In the genomic region with DNA sequence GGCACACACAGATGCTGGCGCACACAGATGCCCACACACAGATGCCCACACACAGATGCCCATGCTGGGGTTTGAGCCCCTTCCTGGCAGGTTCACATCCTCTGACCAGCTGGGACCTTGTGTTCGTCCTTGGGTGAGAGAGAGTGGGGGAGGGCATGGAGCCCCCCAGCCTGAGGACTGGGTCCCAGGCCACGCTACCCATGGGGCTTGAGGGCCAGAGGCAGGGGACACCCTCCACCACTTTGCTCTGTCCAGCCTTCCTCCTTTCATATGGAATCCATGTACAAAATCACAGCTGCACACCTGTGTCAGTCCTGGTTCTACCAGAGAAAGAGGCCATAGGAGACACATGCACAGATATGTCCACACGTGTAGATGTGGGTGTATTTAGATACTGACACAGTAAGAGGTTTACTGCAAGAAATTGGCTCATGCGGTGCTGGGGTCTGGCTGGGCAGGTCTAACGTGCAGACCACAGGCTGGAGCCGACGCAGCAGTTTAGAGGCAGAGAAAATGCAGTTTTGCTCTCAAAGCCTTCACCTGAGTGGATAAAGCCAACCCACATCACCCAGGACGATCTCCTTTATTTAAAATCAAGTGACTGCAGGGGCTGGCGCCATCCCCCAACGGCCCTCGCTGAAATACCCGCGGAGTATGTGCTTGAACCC, we compare ENCODE assay signal across 31 cellular contexts. TPM values are rescaled to one million over a fixed set of nuclear protein-coding genes. Genes with fewer than 3 reads are reported as not detected.
A peak's percentile ranks its signal among the peaks of the same experiment; 100 is the strongest.
DNase-seq lines count a peak whose midpoint lies in the region; ATAC-seq and TF ChIP-seq lines count a peak whose summit lies in the region.
"Had no signal": no experiment of that assay in that cellular context is flagged by ENCODE, and none has a peak within 500 bp of the region (broad histone marks: within the 10 kb centered on the region; RNA-seq: fewer than 3 reads in every experiment).

No MANE protein-coding gene starts in this region.

- H3K27me3 Mint-ChIP-seq in natural killer cell (ENCODE audit: low read depth in 2 of 2), result no peaks in the 10 kb centered on the region
- H3K27me3 Mint-ChIP-seq: activated naive CD8-positive, alpha-beta T cell had no signal

- no peaks in the 10 kb centered on the region for H3K9me3 Mint-ChIP-seq in natural killer cell
- H3K9me3 Mint-ChIP-seq: HFFc6; stimulated activated effector memory CD8-positive, alpha-beta T cell treated with anti-CD3 and anti-CD28 coated beads, Interleukin-12 subunit alpha, Interleukin-12 subunit beta, amount 100 ng/mL, for 72 hours had no signal

- POLR2A ChIA-PET in RWPE1 (lab: Yijun Ruan, JAX; ENCODE audit: low non-redundant PET), result no interaction called here

- TF ChIP-seq CTCF in RWPE1 (conservative IDR thresholded peaks at IDR 0.05; ENCODE audit: low read depth), result no peak
- no peak for TF ChIP-seq CTCF in natural killer cell (IDR thresholded peaks at IDR 0.05)

- no peaks in the 10 kb centered on the region for H3K36me3 Mint-ChIP-seq in natural killer cell
- H3K36me3 Mint-ChIP-seq: activated naive CD8-positive, alpha-beta T cell had no signal

- H3K27ac Mint-ChIP-seq in natural killer cell, result peak overlapping the region; percentile 6 to 69
- H3K27ac Mint-ChIP-seq: activated naive CD8-positive, alpha-beta T cell; HFFc6; stimulated activated effector memory CD8-positive, alpha-beta T cell treated with anti-CD3 and anti-CD28 coated beads, Interleukin-12 subunit alpha, Interleukin-12 subunit beta, amount 100 ng/mL, for 72 hours had no signal

- H3K4me1 Mint-ChIP-seq in natural killer cell, result peaks cover 0 to 11% of the 10 kb centered on the region in 2 donors

- intact Hi-C loops in left cardiac atrium (cut with DNase I), result no loop called here
- intact Hi-C loops in cardiac septum (cut with DNase I), result no loop called here
- intact Hi-C loops in natural killer cell (cut with micrococcal nuclease), result no loop called here

- no peak for ATAC-seq in left cardiac atrium
- ATAC-seq in natural killer cell, result no peak
- ATAC-seq in GM18502 (IDR thresholded peaks at IDR 0.05; ENCODE audit: poor library complexity, unreplicated experiment), result no peak
- ATAC-seq: left lung; stimulated activated effector memory CD8-positive, alpha-beta T cell treated with anti-CD3 and anti-CD28 coated beads, Interleukin-12 subunit alpha, Interleukin-12 subunit beta, amount 100 ng/mL, for 72 hours had no signal

- peak overlapping the region; percentile 15 for H3K27ac ChIP-seq in RWPE1
- H3K27ac ChIP-seq: ascending aorta; BLaER1 treated with 17β-estradiol and CSF1 and Interleukin-3, amounts not matched to agents 10 nM and 100 nM; colonic mucosa; GM23248; left lung; tibial nerve had no signal

- CTCF ChIA-PET in RWPE1 (lab: Yijun Ruan, JAX), result no interaction called here

- peak; percentile 9 for DNase-seq in left cardiac atrium
- no peak for DNase-seq in cardiac septum (ENCODE audit: low spot score)
- DNase-seq in RWPE1 (ENCODE audit: low spot score), result no peak
- no peak for DNase-seq in natural killer cell
- DNase-seq in NCI-H2196 treated with DMSO at 0.1 percent for 48 hours (lab: John Stamatoyannopoulos, UW; ENCODE audit: unreplicated experiment), result no peak
- no peak for DNase-seq in amygdala (lab: John Stamatoyannopoulos, UW)
- DNase-seq: activated CD4-positive, alpha-beta T cell treated with anti-CD3 and anti-CD28 coated beads for 4 hours; Caco-2; colonic mucosa; DMS79; effector CD8-positive, alpha-beta T cell; GDM1; GM23248; HFFc6; IMR-90; NCI-H1092 treated with DMSO at 0.1 percent for 48 hours; NCI-H187; NCI-H2171 treated with DMSO at 0.1 percent for 48 hours; NCI-H524; SHP77 had no signal

- no peak overlapping the region for H3K4me3 Mint-ChIP-seq in natural killer cell
- H3K4me3 Mint-ChIP-seq: HFFc6; stimulated activated effector memory CD8-positive, alpha-beta T cell treated with anti-CD3 and anti-CD28 coated beads, Interleukin-12 subunit alpha, Interleukin-12 subunit beta, amount 100 ng/mL, for 72 hours had no signal

RNA-seq across cellular contexts. Expression of a gene that starts 10.8 kb away (rescaled TPM):
- total RNA-seq in left cardiac atrium (under 1 TPM in 1 of 2 donors, not detected in 1; 0.27 TPM), cardiac septum (not detected), natural killer cell (under 1 TPM in 1 of 3 donors, not detected in 2; 0.75 TPM)
- total RNA-seq: ascending aorta, epithelial cell of proximal tubule, glomerular endothelial cell, GM23248, HFFc6 had no signal

RNA-seq across cellular contexts. Expression of a gene that starts 17.9 kb away (rescaled TPM):
- under 1 TPM in 1 of 2 donors, not detected in 1; 0.09 TPM for total RNA-seq in left cardiac atrium
- 0.27 TPM for total RNA-seq in cardiac septum
- under 1 TPM in 1 of 3 donors, not detected in 2; 0.20 TPM for total RNA-seq in natural killer cell
- total RNA-seq: ascending aorta; Caco-2; colonic mucosa; epithelial cell of proximal tubule; GM23248; mesenteric fat pad; T-helper 2 cell treated with Interferon-gamma antibody and Interleukin-4, amounts not matched to agents 100 ng/mL and 5 ng/mL, for 36 hours had no signal

RNA-seq across cellular contexts. Expression of a gene that starts 28.0 kb away (rescaled TPM):
- total RNA-seq in left cardiac atrium (1 to 10 TPM; 7.5 to 9.8 TPM), cardiac septum (9.7 TPM), natural killer cell (10 to 100 TPM in 2 of 3 donors, 1 to 10 TPM in 1; 7.0 to 14.1 (median 11.8) TPM)
